In the genomic region with DNA sequence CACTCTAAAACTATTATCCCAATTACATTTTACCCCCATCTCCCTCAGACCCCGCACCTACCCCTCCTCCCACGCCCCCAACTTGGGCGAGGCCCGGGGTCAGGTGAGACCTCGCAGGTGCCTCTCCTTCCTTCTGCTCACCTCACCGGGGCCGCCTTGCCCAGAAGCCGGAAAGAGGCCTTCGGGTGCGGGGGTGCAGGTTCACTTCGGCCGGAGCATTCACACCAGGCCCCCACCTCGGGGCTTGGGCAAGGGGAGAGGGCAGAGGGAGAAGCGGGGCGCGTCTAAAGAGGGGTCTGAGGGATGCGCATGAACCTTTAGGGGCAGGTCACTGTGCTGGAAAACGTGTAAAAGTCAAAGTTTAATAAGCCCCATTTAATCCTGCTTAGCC, we compare ENCODE assay signal across 8 cellular contexts. TPM values are rescaled to one million over a fixed set of nuclear protein-coding genes. Genes with fewer than 3 reads are reported as not detected.
DNase-seq lines count a peak whose midpoint lies in the region; ATAC-seq, FAIRE-seq and TF ChIP-seq lines count a peak whose summit lies in the region.

No MANE protein-coding gene starts in this region.

- DNase-seq in iPS DF 6.9 (ENCODE audit: low read depth, low spot score): no peak
- peak; percentile 6 for DNase-seq in small intestine
- DNase-seq in NCI-H345 treated with DMSO at 0.1 percent for 48 hours (lab: John Stamatoyannopoulos, UW; ENCODE audit: unreplicated experiment): no peak
- DNase-seq in medulla oblongata (ENCODE audit: extremely low spot score): no peak
- DNase-seq in effector CD8-positive, alpha-beta T cell (lab: John Stamatoyannopoulos, UW): no peak

- no CpG with 5 or more reads among the region's 18 CpGs for WGBS in iPS DF 6.9 (ENCODE audit: insufficient coverage, insufficient read length)
- 1 to 32% (median 4%) methylated on average over 16 to 18 of the region's 18 CpGs for WGBS in small intestine, 3 donors

- no peak for TF ChIP-seq CTCF in GM12875 (IDR thresholded peaks at IDR 0.05; ENCODE audit: borderline replicate concordance, insufficient read depth, low read depth, low read length)

- peaks cover 3% of the 10 kb centered on the region for H3K36me3 Mint-ChIP-seq in activated naive CD4-positive, alpha-beta T cell treated with anti-CD3 and anti-CD28 coated beads, Interleukin-2, amount 50 U/mL, for 24 hours

- peak overlapping the region; percentile 99 for H3K27ac Mint-ChIP-seq in activated naive CD4-positive, alpha-beta T cell treated with anti-CD3 and anti-CD28 coated beads, Interleukin-2, amount 50 U/mL, for 24 hours

- H3K27me3 Mint-ChIP-seq in activated naive CD4-positive, alpha-beta T cell treated with anti-CD3 and anti-CD28 coated beads, Interleukin-2, amount 50 U/mL, for 24 hours: no peaks in the 10 kb centered on the region

- peaks cover 29% of the 10 kb centered on the region for H3K4me1 Mint-ChIP-seq in activated naive CD4-positive, alpha-beta T cell treated with anti-CD3 and anti-CD28 coated beads, Interleukin-2, amount 50 U/mL, for 24 hours

- peak; percentile 43 for ATAC-seq in HG03354 (IDR thresholded peaks at IDR 0.05; ENCODE audit: poor library complexity, severe bottlenecking, unreplicated experiment)

- H3K4me3 Mint-ChIP-seq in activated naive CD4-positive, alpha-beta T cell treated with anti-CD3 and anti-CD28 coated beads, Interleukin-2, amount 50 U/mL, for 24 hours: peak overlapping the region; percentile 100

- H3K27me3 ChIP-seq in iPS DF 6.9 (ENCODE audit: control insufficient read depth, insufficient read depth, low read length): no peaks in the 10 kb centered on the region
- H3K27me3 ChIP-seq in small intestine (ENCODE audit: control insufficient read depth in 2 of 2, insufficient read depth in 2 of 2, low read length in 2 of 2): no peaks in the 10 kb centered on the region

- H3K36me3 ChIP-seq in iPS DF 6.9 (ENCODE audit: control insufficient read depth, insufficient read depth, low read length): no peaks in the 10 kb centered on the region
- H3K36me3 ChIP-seq in small intestine (ENCODE audit: control insufficient read depth in 2 of 2, insufficient read depth in 2 of 2, low read length in 2 of 2): no peaks in the 10 kb centered on the region

- no peak overlapping the region for H3K27ac ChIP-seq in iPS DF 6.9 (ENCODE audit: low read length)
- H3K27ac ChIP-seq in small intestine (ENCODE audit: low read depth in 1 of 2, low read length in 1 of 2): peak overlapping the region in 1 of 2 donors; percentile 95

- FAIRE-seq in small intestine (lab: Jason Lieb, UNC): no peak

- peak overlapping the region; percentile 73 for H3K4me3 ChIP-seq in GM12875 (ENCODE audit: low read depth, low read length)
- H3K4me3 ChIP-seq in iPS DF 6.9 (ENCODE audit: low read length): peak overlapping the region; percentile 47; the same call in 1 of the 2 replicates
- peak overlapping the region; percentile 40 to 41 for H3K4me3 ChIP-seq in small intestine (ENCODE audit: low read depth in 1 of 2, low read length in 2 of 2)

- H3K9me3 ChIP-seq in iPS DF 6.9 (ENCODE audit: control insufficient read depth, insufficient read depth, low read length): no peaks in the 10 kb centered on the region
- H3K9me3 ChIP-seq in small intestine (ENCODE audit: control insufficient read depth, low read depth): no peaks in the 10 kb centered on the region

- H3K4me1 ChIP-seq in iPS DF 6.9 (ENCODE audit: control insufficient read depth, insufficient read depth, low read length): no peaks in the 10 kb centered on the region
- H3K4me1 ChIP-seq in small intestine (ENCODE audit: control insufficient read depth in 2 of 2, insufficient read depth in 1 of 2, low read depth in 1 of 2, low read length in 1 of 2): no peaks in the 10 kb centered on the region

- no peaks in the 10 kb centered on the region for H3K9me3 Mint-ChIP-seq in activated naive CD4-positive, alpha-beta T cell treated with anti-CD3 and anti-CD28 coated beads, Interleukin-2, amount 50 U/mL, for 24 hours

RNA-seq across cellular contexts. Expression of gene ZNF182, which starts 0.4 kb away (rescaled TPM):
- 1 to 10 TPM; 1.9 to 2.4 (median 2.0) TPM for polyA plus RNA-seq in small intestine

RNA-seq across cellular contexts. Expression of gene SPACA5, which starts 3.4 kb away (rescaled TPM):
- polyA plus RNA-seq in small intestine: not detected
